Comparison of ENCODE assay signal across 26 cellular contexts in genomic region chr11:62419560-62420342, GRCh38. TPM values are rescaled to one million over a fixed set of nuclear protein-coding genes. Genes with fewer than 3 reads are reported as not detected.
DNase-seq lines count a peak whose midpoint lies in the region; ATAC-seq, FAIRE-seq and TF ChIP-seq lines count a peak whose summit lies in the region.
"Had no signal": no experiment of that assay in that cellular context is flagged by ENCODE, and none has a peak within 500 bp of the region (broad histone marks: within the 10 kb centered on the region; RNA-seq: fewer than 3 reads in every experiment).

No MANE protein-coding gene starts in this region.

- no peak for TF ChIP-seq CTCF in breast epithelium (IDR thresholded peaks at IDR 0.05)
- no peak for TF ChIP-seq CTCF in MCF 10A (IDR thresholded peaks at IDR 0.05; ENCODE audit: unreplicated experiment)
- TF ChIP-seq CTCF in D721Med (IDR thresholded peaks at IDR 0.05; ENCODE audit: insufficient read depth, missing control alignments), result no peak

- CTCF ChIA-PET in MCF 10A (lab: Yijun Ruan, JAX), result interaction anchor here (0.6 to 0.7 kb wide), 2 partner anchors 103 to 1406 kb away, joined by 3 to 4 read pairs; no protein-coding TSS in a partner anchor

- TF ChIP-seq POLR2A in breast epithelium (IDR thresholded peaks at IDR 0.05), result no peak

- intact Hi-C loops in breast epithelium (cut with DNase I; ENCODE audit: low total_unique reads), result loop anchor here (10.0 kb wide), 1 partner anchor 125 kb away; the partner anchor contains the start of gene AHNAK
- intact Hi-C loops in MCF 10A (cut with micrococcal nuclease), result no loop called here
- intact Hi-C loops in right cardiac atrium (cut with DNase I), result loop anchor here in 1 of 4 donors (10.0 kb wide), 2 partner anchors 85 to 135 kb away; no protein-coding TSS in a partner anchor

- no peaks in the 10 kb centered on the region for H3K9me3 Mint-ChIP-seq in MCF 10A (ENCODE audit: unreplicated experiment)
- H3K9me3 Mint-ChIP-seq: immature natural killer cell had no signal

- H3K4me1 ChIP-seq in breast epithelium (no peaks in the 10 kb centered on the region), right cardiac atrium (ENCODE audit: control insufficient read depth, insufficient read depth, low read length) (no peaks in the 10 kb centered on the region)

- H3K9me3 ChIP-seq in breast epithelium (no peaks in the 10 kb centered on the region), right cardiac atrium (ENCODE audit: control insufficient read depth, low read length) (no peaks in the 10 kb centered on the region)

- POLR2A ChIA-PET in MCF 10A (lab: Yijun Ruan, JAX), result interaction anchor here (0.6 to 0.7 kb wide), 2 partner anchors 91 to 135 kb away, joined by 3 to 5 read pairs; no protein-coding TSS in a partner anchor

- DNase-seq in breast epithelium (ENCODE audit: low spot score in 2 of 2) (no peak), MCF 10A (ENCODE audit: unreplicated experiment) (no peak), right cardiac atrium (no peak), pons (ENCODE audit: low spot score) (peak; percentile 59), D721Med (ENCODE audit: insufficient read length, low spot score) (no peak)
- DNase-seq in activated CD8-positive, alpha-beta memory T cell treated with anti-CD3 and anti-CD28 coated beads for 24 hours, result no peak
- no peak for DNase-seq in stimulated activated CD4-positive, alpha-beta T cell treated with anti-CD3 and anti-CD28 coated beads, Interleukin-15, amount 100 ng/mL, for 24 hours
- no peak for DNase-seq in effector CD8-positive, alpha-beta T cell (lab: John Stamatoyannopoulos, UW)
- DNase-seq: activated CD4-positive, alpha-beta T cell treated with anti-CD3 and anti-CD28 coated beads for 48 hours; activated CD8-positive, alpha-beta memory T cell treated with anti-CD3 and anti-CD28 coated beads, Interleukin-2, amount 50 U/mL, for 48 hours; activated gamma-delta T cell treated with Interleukin-2 at 50 U/mL for 16 hours; C1 segment of cervical spinal cord; DMS 273 treated with DMSO at 0.1 percent for 48 hours; GOT3; immature natural killer cell; mesendoderm; NCI-H1092; NCI-H526 treated with DMSO at 0.1 percent for 48 hours; PC-9; stimulated activated CD4-positive, alpha-beta T cell treated with anti-CD3 and anti-CD28 coated beads, Interleukin-2, amount 100 ng/mL, for 48 hours had no signal

- H3K27me3 Mint-ChIP-seq in MCF 10A (ENCODE audit: insufficient read depth, unreplicated experiment), result no peaks in the 10 kb centered on the region

- no peaks in the 10 kb centered on the region for H3K4me1 Mint-ChIP-seq in MCF 10A (ENCODE audit: insufficient read depth, unreplicated experiment)

- H3K27ac Mint-ChIP-seq in MCF 10A (ENCODE audit: low read depth, unreplicated experiment), result no peak overlapping the region

- H3K36me3 Mint-ChIP-seq in MCF 10A (ENCODE audit: insufficient read depth, unreplicated experiment), result no peaks in the 10 kb centered on the region
- H3K36me3 Mint-ChIP-seq: immature natural killer cell had no signal

- no peak overlapping the region for H3K4me3 Mint-ChIP-seq in MCF 10A (ENCODE audit: unreplicated experiment)
- H3K4me3 Mint-ChIP-seq: immature natural killer cell had no signal

- no peaks in the 10 kb centered on the region for H3K27me3 ChIP-seq in breast epithelium
- H3K27me3 ChIP-seq in right cardiac atrium (ENCODE audit: control insufficient read depth, insufficient read depth), result no peaks in the 10 kb centered on the region

- H3K4me3 ChIP-seq in breast epithelium, result no peak overlapping the region
- H3K4me3 ChIP-seq in right cardiac atrium (ENCODE audit: low read length), result no peak overlapping the region
- H3K4me3 ChIP-seq: PC-9 had no signal

- ATAC-seq in right cardiac atrium, result peak in 1 of 2 donors; percentile 49
- ATAC-seq: SK-N-SH treated with all-trans-retinoic acid at 6 μM for 48 hours had no signal

- H3K27ac ChIP-seq in breast epithelium (peak overlapping the region; percentile 8 to 66), right cardiac atrium (ENCODE audit: low read length) (peak overlapping the region; percentile 75)
- H3K27ac ChIP-seq: 22Rv1, KMS-11, PC-9 had no signal

- WGBS in right cardiac atrium, result 28% methylated on average over 6 of the region's 6 CpGs

- no peak for FAIRE-seq in D721Med (lab: Jason Lieb, UNC)
- FAIRE-seq: endothelial cell of umbilical vein had no signal

- H3K36me3 ChIP-seq in breast epithelium, result no peaks in the 10 kb centered on the region

- no TSS peak for BruUV-seq in MCF 10A (replicated peaks; lab: Mats Ljungman, UMichigan)

RNA-seq across cellular contexts. Expression of gene SCGB1A1, which starts 0.9 kb away (rescaled TPM):
- not detected for total RNA-seq in breast epithelium
- total RNA-seq in MCF 10A (2022), result not detected in 2 replicates
- not detected for total RNA-seq in right cardiac atrium
- polyA plus RNA-seq in right cardiac atrium, result not detected
- total RNA-seq: cerebellum, endothelial cell of umbilical vein, glomerular endothelial cell, PC-9 had no signal
- polyA plus RNA-seq: endothelial cell of umbilical vein, immature natural killer cell had no signal
